In the genomic region with DNA sequence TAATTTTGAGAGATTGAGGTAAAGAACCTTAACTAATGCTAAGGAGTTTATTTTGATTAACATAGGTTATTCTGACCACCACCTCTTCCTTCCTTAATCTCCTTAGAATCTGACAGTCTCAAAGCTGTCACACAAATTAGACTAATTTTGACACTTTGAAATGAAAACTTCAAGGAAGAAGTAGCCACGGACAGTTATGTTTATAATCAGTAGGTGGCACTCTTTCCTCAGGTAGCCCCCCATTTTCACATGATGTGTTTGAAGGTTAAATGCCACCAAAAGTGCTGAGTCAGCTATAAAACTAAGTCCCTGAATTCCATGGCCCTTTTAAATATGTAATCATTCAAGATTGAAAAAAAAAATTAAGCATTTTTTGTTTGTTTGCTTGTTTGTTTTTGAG, we compare ENCODE assay signal across 9 cellular contexts. TPM values are rescaled to one million over a fixed set of nuclear protein-coding genes. Genes with fewer than 3 reads are reported as not detected.
DNase-seq lines count a peak whose midpoint lies in the region; ATAC-seq, FAIRE-seq and TF ChIP-seq lines count a peak whose summit lies in the region.
"Had no signal": no experiment of that assay in that cellular context is flagged by ENCODE, and none has a peak within 500 bp of the region (broad histone marks: within the 10 kb centered on the region; RNA-seq: fewer than 3 reads in every experiment).

No MANE protein-coding gene starts in this region.

- TF ChIP-seq POLR2A in GM12892 (IDR thresholded peaks at IDR 0.05; ENCODE audit: low read depth, low read length): no peak

- H3K27ac Mint-ChIP-seq in activated naive CD8-positive, alpha-beta T cell treated with anti-CD3 and anti-CD28 coated beads, Interleukin-2, amount 50 U/mL, for 24 hours: no peak overlapping the region

- intact Hi-C loops in dorsolateral prefrontal cortex (cut with DNase I): no loop called here

- no peaks in the 10 kb centered on the region for H3K9me3 Mint-ChIP-seq in activated naive CD8-positive, alpha-beta T cell treated with anti-CD3 and anti-CD28 coated beads, Interleukin-2, amount 50 U/mL, for 24 hours
- H3K9me3 Mint-ChIP-seq: central memory CD8-positive, alpha-beta T cell had no signal

- H3K4me3 ChIP-seq in AG04450 (ENCODE audit: low read depth, low read length): no peak overlapping the region
- no peak overlapping the region for H3K4me3 ChIP-seq in epithelial cell of proximal tubule (ENCODE audit: low read depth, low read length)
- H3K4me3 ChIP-seq in dorsolateral prefrontal cortex: no peak overlapping the region

- FAIRE-seq in GM12892 (lab: Jason Lieb, UNC): peak; percentile 90

- H3K27ac ChIP-seq in AG04450 (ENCODE audit: low read depth, low read length): no peak overlapping the region
- H3K27ac ChIP-seq in dorsolateral prefrontal cortex: no peak overlapping the region

- TF ChIP-seq CTCF in AG04450 (IDR thresholded peaks at IDR 0.05; ENCODE audit: low read depth, low read length) (peak; percentile 37), epithelial cell of proximal tubule (conservative IDR thresholded peaks at IDR 0.05; ENCODE audit: low read depth, low read length) (peak; percentile 64), dorsolateral prefrontal cortex (IDR thresholded peaks at IDR 0.05 in 54 of 56, conservative IDR thresholded peaks at IDR 0.05 in 2 of 56; ENCODE audit: low read depth in 1 of 56, partially characterized antibody in 56 of 56) (peak in 21 of 56 donors; percentile 9 to 40 (median 16))

- H3K27me3 Mint-ChIP-seq in activated naive CD8-positive, alpha-beta T cell treated with anti-CD3 and anti-CD28 coated beads, Interleukin-2, amount 50 U/mL, for 24 hours: no peaks in the 10 kb centered on the region
- H3K27me3 Mint-ChIP-seq: central memory CD8-positive, alpha-beta T cell had no signal

- H3K4me1 Mint-ChIP-seq in activated naive CD8-positive, alpha-beta T cell treated with anti-CD3 and anti-CD28 coated beads, Interleukin-2, amount 50 U/mL, for 24 hours: no peaks in the 10 kb centered on the region

- no peaks in the 10 kb centered on the region for H3K9me3 ChIP-seq in AG04450 (ENCODE audit: control insufficient read depth, insufficient read depth, low read length)

- H3K27me3 ChIP-seq in AG04450 (ENCODE audit: control insufficient read depth, insufficient read depth, low read length): no peaks in the 10 kb centered on the region
- H3K27me3 ChIP-seq in dorsolateral prefrontal cortex: no peaks in the 10 kb centered on the region

- no peak for ATAC-seq in activated naive CD8-positive, alpha-beta T cell treated with anti-CD3 and anti-CD28 coated beads, Interleukin-2, amount 50 U/mL, for 24 hours
- ATAC-seq in HG03135 (IDR thresholded peaks at IDR 0.05; ENCODE audit: unreplicated experiment): no peak

- CTCF ChIA-PET in AG04450 (lab: Charles Lee): interaction anchor here (0.8 to 1.0 kb wide), 2 partner anchors 22 to 34 kb away, joined by 3 to 4 read pairs; a partner anchor contains a TSS

- H3K36me3 Mint-ChIP-seq in activated naive CD8-positive, alpha-beta T cell treated with anti-CD3 and anti-CD28 coated beads, Interleukin-2, amount 50 U/mL, for 24 hours (ENCODE audit: low read depth): peaks cover 30% of the 10 kb centered on the region

- POLR2A ChIA-PET in AG04450 (lab: Yijun Ruan, JAX): no interaction called here

- DNase-seq in AG04450 (ENCODE audit: low read depth, low spot score): no peak
- DNase-seq in GM12892 (ENCODE audit: insufficient read length): no peak
- peak; percentile 16 for DNase-seq in NCI-H1105 treated with DMSO at 0.1 percent for 48 hours (lab: John Stamatoyannopoulos, UW)
- no peak for DNase-seq in epithelial cell of proximal tubule (ENCODE audit: low read depth)
- no peak for DNase-seq in dorsolateral prefrontal cortex
- DNase-seq in activated naive CD8-positive, alpha-beta T cell treated with anti-CD3 and anti-CD28 coated beads, Interleukin-2, amount 50 U/mL, for 24 hours: no peak
- no peak for DNase-seq in activated effector memory CD4-positive, alpha-beta T cell treated with anti-CD3 and anti-CD28 coated beads, Interleukin-2, amount 50 U/mL, for 16 hours

- H3K4me3 Mint-ChIP-seq in activated naive CD8-positive, alpha-beta T cell treated with anti-CD3 and anti-CD28 coated beads, Interleukin-2, amount 50 U/mL, for 24 hours: no peak overlapping the region
- H3K4me3 Mint-ChIP-seq: central memory CD8-positive, alpha-beta T cell had no signal

RNA-seq across cellular contexts. Expression of a gene that starts 22.4 kb away (rescaled TPM):
- polyA plus RNA-seq in AG04450 (2011; rRNA removed): 46.2 and 53.6 TPM in 2 replicates
- polyA minus RNA-seq in AG04450 (2011; rRNA and poly(A)+ RNA removed): 103 and 110 TPM in 2 replicates
- polyA plus RNA-seq in GM12892 (2012; ENCODE audit: missing spikeins): 14.7 TPM
- total RNA-seq in epithelial cell of proximal tubule: 39.2 and 43.2 TPM in 2 replicates
- total RNA-seq in dorsolateral prefrontal cortex: 10 to 100 TPM; 42.8 to 88.4 (median 63.7) TPM

RNA-seq across cellular contexts. Expression of a gene that starts 23.9 kb away (rescaled TPM):
- 0.01 and 0.04 TPM in 2 replicates for polyA plus RNA-seq in AG04450 (2011; rRNA removed)
- polyA minus RNA-seq in AG04450 (2011; rRNA and poly(A)+ RNA removed): 0.04 and 0.09 TPM in 2 replicates
- 0.11 TPM for polyA plus RNA-seq in GM12892 (2012; ENCODE audit: missing spikeins)
- total RNA-seq in epithelial cell of proximal tubule (0.07 TPM in 1 of 2 replicates, not detected in the other), dorsolateral prefrontal cortex (1 to 10 TPM in 10 of 120 experiments, under 1 TPM in 110; 0.15 to 2.2 (median 0.58) TPM)

RNA-seq across cellular contexts. Expression of a gene that starts 32.7 kb away (rescaled TPM):
- 63.2 and 82.9 TPM in 2 replicates for polyA plus RNA-seq in AG04450 (2011; rRNA removed)
- polyA minus RNA-seq in AG04450 (2011; rRNA and poly(A)+ RNA removed): 41.1 and 71.3 TPM in 2 replicates
- 36.6 TPM for polyA plus RNA-seq in GM12892 (2012; ENCODE audit: missing spikeins)
- total RNA-seq in epithelial cell of proximal tubule: 53.6 and 57.6 TPM in 2 replicates
- 100 to 1,000 TPM in 14 of 120 experiments, 10 to 100 TPM in 106; 49.4 to 120 (median 83.1) TPM for total RNA-seq in dorsolateral prefrontal cortex
